Comparison of ENCODE assay signal across 11 cellular contexts in the genomic region with DNA sequence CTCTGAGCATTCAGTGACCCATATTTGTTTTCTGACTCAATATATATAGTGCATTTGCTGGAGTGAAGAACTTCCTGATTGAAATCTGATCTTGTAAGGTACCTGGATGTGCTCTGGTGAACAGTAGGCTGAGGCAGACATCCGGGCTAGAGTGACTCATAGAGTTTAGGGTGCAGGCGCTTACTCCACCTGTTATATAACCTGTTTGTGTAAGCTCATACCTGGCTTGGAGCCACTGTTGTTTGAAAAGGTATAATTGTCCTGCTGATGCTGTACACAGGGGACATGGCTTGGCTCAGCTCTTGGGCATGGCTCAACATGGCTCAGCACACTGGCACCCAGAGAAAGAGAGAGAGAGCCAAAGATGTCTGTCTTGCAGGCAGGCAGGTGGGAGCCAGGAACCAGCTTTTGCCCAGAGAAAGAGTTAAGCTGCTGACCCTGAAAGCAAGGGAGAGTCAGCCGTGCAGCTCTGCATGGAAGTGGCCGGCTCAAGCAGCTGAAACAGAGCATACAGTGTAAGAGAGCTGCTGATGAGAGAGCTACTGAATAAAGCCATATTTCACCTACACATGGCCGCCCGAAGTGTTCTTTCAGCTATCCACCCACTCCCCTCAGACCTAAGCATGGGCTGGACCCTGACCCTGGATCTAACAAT.
DNase-seq lines count a peak whose midpoint lies in the region; ATAC-seq, FAIRE-seq and TF ChIP-seq lines count a peak whose summit lies in the region.
"Had no signal": no experiment of that assay in that cellular context is flagged by ENCODE, and none has a peak within 500 bp of the region (broad histone marks: within the 10 kb centered on the region; RNA-seq: fewer than 3 reads in every experiment).

No MANE protein-coding gene starts in this region.

- ATAC-seq in stimulated activated effector memory CD8-positive, alpha-beta T cell treated with anti-CD3 and anti-CD28 coated beads, Interleukin-12 subunit alpha, Interleukin-12 subunit beta, amount 100 ng/mL, for 72 hours, result peak; percentile 75
- ATAC-seq in GM18505 (IDR thresholded peaks at IDR 0.05; ENCODE audit: unreplicated experiment), result no peak
- no peak for ATAC-seq in HG02885 (IDR thresholded peaks at IDR 0.05; ENCODE audit: poor library complexity, unreplicated experiment)

- DNase-seq in DMS79 treated with DMSO at 0.1 percent for 48 hours (lab: John Stamatoyannopoulos, UW), result peak; percentile 21
- no peak for DNase-seq in DMS79 (lab: John Stamatoyannopoulos, UW)
- peak; percentile 80 for DNase-seq in NCI-H510A (lab: John Stamatoyannopoulos, UW)
- DNase-seq in epithelial cell of esophagus (ENCODE audit: low read depth), result peak; percentile 99
- DNase-seq in stimulated activated effector memory CD8-positive, alpha-beta T cell treated with anti-CD3 and anti-CD28 coated beads, Interleukin-12 subunit alpha, Interleukin-12 subunit beta, amount 100 ng/mL, for 72 hours (ENCODE audit: low spot score in 2 of 2), result no peak
- no peak for DNase-seq in HTR-8/SVneo (ENCODE audit: insufficient read length, low spot score)
- DNase-seq: 8988T; activated CD8-positive, alpha-beta memory T cell treated with anti-CD3 and anti-CD28 coated beads, Interleukin-2, amount 50 U/mL, for 48 hours; hypothalamus had no signal

- no peak overlapping the region for H3K27ac Mint-ChIP-seq in stimulated activated effector memory CD8-positive, alpha-beta T cell treated with anti-CD3 and anti-CD28 coated beads, Interleukin-12 subunit alpha, Interleukin-12 subunit beta, amount 100 ng/mL, for 72 hours

- peaks cover 2% of the 10 kb centered on the region for H3K9me3 Mint-ChIP-seq in stimulated activated effector memory CD8-positive, alpha-beta T cell treated with anti-CD3 and anti-CD28 coated beads, Interleukin-12 subunit alpha, Interleukin-12 subunit beta, amount 100 ng/mL, for 72 hours

- H3K4me1 Mint-ChIP-seq in stimulated activated effector memory CD8-positive, alpha-beta T cell treated with anti-CD3 and anti-CD28 coated beads, Interleukin-12 subunit alpha, Interleukin-12 subunit beta, amount 100 ng/mL, for 72 hours, result peaks cover 9% of the 10 kb centered on the region

- no peak overlapping the region for H3K4me3 Mint-ChIP-seq in stimulated activated effector memory CD8-positive, alpha-beta T cell treated with anti-CD3 and anti-CD28 coated beads, Interleukin-12 subunit alpha, Interleukin-12 subunit beta, amount 100 ng/mL, for 72 hours

- no peak overlapping the region for H3K4me3 ChIP-seq in epithelial cell of esophagus (ENCODE audit: low read length)

- TF ChIP-seq POLR2A in GM18505 (IDR thresholded peaks at IDR 0.05; ENCODE audit: borderline replicate concordance, extremely low read depth, insufficient read depth, insufficient read length), result no peak

- no peak for FAIRE-seq in HTR-8/SVneo (lab: Jason Lieb, UNC)

- H3K36me3 Mint-ChIP-seq in stimulated activated effector memory CD8-positive, alpha-beta T cell treated with anti-CD3 and anti-CD28 coated beads, Interleukin-12 subunit alpha, Interleukin-12 subunit beta, amount 100 ng/mL, for 72 hours, result no peaks in the 10 kb centered on the region

- no peak for TF ChIP-seq CTCF in epithelial cell of esophagus (IDR thresholded peaks at IDR 0.05; ENCODE audit: insufficient read depth, low read depth, low read length, missing control alignments)

Comparison
In these comparisons a context has a peak if more than half of its experiments do, and no peak if none do; other contexts are left out.
1. DNase-seq: peak in DMS79 treated with DMSO at 0.1 percent for 48 hours (single experiment), NCI-H510A (single experiment) and epithelial cell of esophagus (single experiment); none in DMS79 (single experiment), stimulated activated effector memory CD8-positive, alpha-beta T cell treated with anti-CD3 and anti-CD28 coated beads, Interleukin-12 subunit alpha, Interleukin-12 subunit beta, amount 100 ng/mL, for 72 hours (0 of 2) and HTR-8/SVneo (single experiment).